In genomic region chr19:55645512-55645881, GRCh38 we compare ENCODE assay signal across 15 cellular contexts. TPM values are rescaled to one million over a fixed set of nuclear protein-coding genes. Genes with fewer than 3 reads are reported as not detected.
A peak's percentile ranks its signal among the peaks of the same experiment; 100 is the strongest.
DNase-seq lines count a peak whose midpoint lies in the region; ATAC-seq, FAIRE-seq and TF ChIP-seq lines count a peak whose summit lies in the region.
"Had no signal": no experiment of that assay in that cellular context is flagged by ENCODE, and none has a peak within 500 bp of the region (broad histone marks: within the 10 kb centered on the region; RNA-seq: fewer than 3 reads in every experiment).

No MANE protein-coding gene starts in this region.

- intact Hi-C loops in left lung (cut with DNase I), result no loop called here

- no peaks in the 10 kb centered on the region; the same call in 1 of the 2 replicates for H4K20me1 ChIP-seq in Karpas-422 (ENCODE audit: insufficient read depth, low read depth, low read length)
- peaks cover 20% of the 10 kb centered on the region for H4K20me1 ChIP-seq in astrocyte (ENCODE audit: insufficient read depth, low read length)

- no peaks in the 10 kb centered on the region for H3K9me3 ChIP-seq in Karpas-422 (ENCODE audit: low read length)
- H3K9me3 ChIP-seq in astrocyte (ENCODE audit: insufficient read depth, low read depth, low read length), result no peaks in the 10 kb centered on the region
- no peaks in the 10 kb centered on the region for H3K9me3 ChIP-seq in left lung
- H3K9me3 ChIP-seq: gastrocnemius medialis, vagina had no signal

- peaks cover 59% of the 10 kb centered on the region for H3K4me1 ChIP-seq in Karpas-422 (ENCODE audit: low read length)
- H3K4me1 ChIP-seq in astrocyte (ENCODE audit: insufficient read depth, low read length), result peaks cover 33% of the 10 kb centered on the region
- peaks cover 15 to 76% of the 10 kb centered on the region in 2 donors for H3K4me1 ChIP-seq in left lung

- H3K27ac Mint-ChIP-seq in activated T-cell treated with anti-CD3 and anti-CD28 coated beads, Interleukin-2, amount 50 U/mL, for 24 hours, result peak overlapping the region; percentile 99
- H3K27ac Mint-ChIP-seq in astrocyte (ENCODE audit: unreplicated experiment) (peak overlapping the region; percentile 75), osteocyte (ENCODE audit: unreplicated experiment) (no peak overlapping the region)

- peaks cover 64% of the 10 kb centered on the region for H3K36me3 Mint-ChIP-seq in activated T-cell treated with anti-CD3 and anti-CD28 coated beads, Interleukin-2, amount 50 U/mL, for 24 hours (ENCODE audit: low read depth)
- H3K36me3 Mint-ChIP-seq in astrocyte (ENCODE audit: low read depth, unreplicated experiment), result peaks cover 6% of the 10 kb centered on the region
- peaks cover 9% of the 10 kb centered on the region for H3K36me3 Mint-ChIP-seq in osteocyte (ENCODE audit: unreplicated experiment)

- H3K4me1 Mint-ChIP-seq in activated T-cell treated with anti-CD3 and anti-CD28 coated beads, Interleukin-2, amount 50 U/mL, for 24 hours (ENCODE audit: low read depth), result peaks cover 57% of the 10 kb centered on the region
- H3K4me1 Mint-ChIP-seq in astrocyte (ENCODE audit: low read depth, unreplicated experiment) (peaks cover 15% of the 10 kb centered on the region), osteocyte (ENCODE audit: unreplicated experiment) (peaks cover 54% of the 10 kb centered on the region)

- no peaks in the 10 kb centered on the region for H3K27me3 Mint-ChIP-seq in activated T-cell treated with anti-CD3 and anti-CD28 coated beads, Interleukin-2, amount 50 U/mL, for 24 hours
- H3K27me3 Mint-ChIP-seq in astrocyte (ENCODE audit: low read depth, unreplicated experiment) (no peaks in the 10 kb centered on the region), osteocyte (ENCODE audit: unreplicated experiment) (no peaks in the 10 kb centered on the region)

- H3K4me3 Mint-ChIP-seq in activated T-cell treated with anti-CD3 and anti-CD28 coated beads, Interleukin-2, amount 50 U/mL, for 24 hours, result peak overlapping the region; percentile 87
- H3K4me3 Mint-ChIP-seq in astrocyte (ENCODE audit: unreplicated experiment) (peak overlapping the region; percentile 62), osteocyte (ENCODE audit: unreplicated experiment) (peak overlapping the region; percentile 33)

- TF ChIP-seq CTCF in astrocyte (IDR thresholded peaks at IDR 0.05; ENCODE audit: insufficient read depth, low read depth, low read length) (no peak), osteocyte (IDR thresholded peaks at IDR 0.05) (no peak), left lung (IDR thresholded peaks at IDR 0.05) (no peak)

- H3K79me2 ChIP-seq in Karpas-422 (ENCODE audit: low read length) (peaks cover 61% of the 10 kb centered on the region), astrocyte (ENCODE audit: insufficient read depth, low read length) (peaks cover 46% of the 10 kb centered on the region)

- no peaks in the 10 kb centered on the region for H3K9me2 ChIP-seq in Karpas-422 (replicated peaks; ENCODE audit: insufficient read depth, low read length)

- peaks cover 15% of the 10 kb centered on the region for H3K36me3 ChIP-seq in Karpas-422 (ENCODE audit: insufficient read depth, low read length)
- peaks cover 9% of the 10 kb centered on the region for H3K36me3 ChIP-seq in astrocyte (ENCODE audit: insufficient read depth, low read length)
- H3K36me3 ChIP-seq in left lung, result peaks cover 0 to 12% of the 10 kb centered on the region in 2 donors

- DNase-seq in activated T-cell treated with anti-CD3 and anti-CD28 coated beads, Interleukin-2, amount 50 U/mL, for 24 hours, result no peak
- DNase-seq in activated T-cell treated with anti-CD3 and anti-CD28 coated beads for 4 hours (no peak), Karpas-422 (no peak), astrocyte (ENCODE audit: low read depth) (no peak), osteocyte (ENCODE audit: extremely low spot score, unreplicated experiment) (no peak), left lung (no peak)
- DNase-seq: effector CD4-positive, alpha-beta T cell; EL; gastrocnemius medialis; NCI-H1694 treated with DMSO at 0.1 percent for 48 hours; NCI-H82 had no signal

- H2AFZ ChIP-seq in Karpas-422 (ENCODE audit: low read length) (no peak overlapping the region), astrocyte (ENCODE audit: low read depth, low read length) (no peak overlapping the region)

- peak overlapping the region; percentile 95 for H3K4me3 ChIP-seq in Karpas-422 (ENCODE audit: low read length)
- H3K4me3 ChIP-seq in astrocyte (ENCODE audit: insufficient read depth, low read depth, low read length), result no peak overlapping the region
- H3K4me3 ChIP-seq in left lung, result no peak overlapping the region
- H3K4me3 ChIP-seq: gastrocnemius medialis, vagina had no signal

- peak overlapping the region; percentile 96 for H3K27ac ChIP-seq in Karpas-422 (ENCODE audit: low read length)
- no peak overlapping the region for H3K27ac ChIP-seq in astrocyte (ENCODE audit: low read depth, low read length)
- H3K27ac ChIP-seq in left lung, result no peak overlapping the region
- H3K27ac ChIP-seq: gastrocnemius medialis, vagina had no signal

- H3K4me2 ChIP-seq in Karpas-422 (ENCODE audit: low read depth, low read length, poor library complexity, severe bottlenecking), result peak overlapping the region; percentile 93
- H3K4me2 ChIP-seq in astrocyte (ENCODE audit: low read length), result no peak overlapping the region

- no peaks in the 10 kb centered on the region for H3K9me3 Mint-ChIP-seq in activated T-cell treated with anti-CD3 and anti-CD28 coated beads, Interleukin-2, amount 50 U/mL, for 24 hours
- H3K9me3 Mint-ChIP-seq in astrocyte (ENCODE audit: unreplicated experiment) (no peaks in the 10 kb centered on the region), osteocyte (ENCODE audit: unreplicated experiment) (no peaks in the 10 kb centered on the region)

- FAIRE-seq in astrocyte (lab: Jason Lieb, UNC), result no peak
- FAIRE-seq: islet of Langerhans had no signal

- H3K9ac ChIP-seq in Karpas-422 (ENCODE audit: low read length) (peak overlapping the region; percentile 99), astrocyte (ENCODE audit: low read length) (peak overlapping the region; percentile 33)

- H3K27me3 ChIP-seq in Karpas-422 (ENCODE audit: low read length), result no peaks in the 10 kb centered on the region
- H3K27me3 ChIP-seq in astrocyte (ENCODE audit: insufficient read depth, low read length), result no peaks in the 10 kb centered on the region
- peaks cover 0 to 13% of the 10 kb centered on the region in 2 donors for H3K27me3 ChIP-seq in left lung
- H3K27me3 ChIP-seq: gastrocnemius medialis, vagina had no signal

- ATAC-seq in GM21825 (IDR thresholded peaks at IDR 0.05; ENCODE audit: unreplicated experiment) (no peak), left lung (no peak), HG03457 (IDR thresholded peaks at IDR 0.05; ENCODE audit: unreplicated experiment) (no peak)
- ATAC-seq: gastrocnemius medialis had no signal

RNA-seq across cellular contexts. Expression of gene ZNF581, which starts 2.0 kb away (rescaled TPM):
- total RNA-seq in Karpas-422 (2014; rRNA removed; shearing (Covaris generic); ENCODE audit: low replicate concordance), result 119 and 128 TPM in 2 replicates
- total RNA-seq in astrocyte (28.4 and 30.0 TPM in 2 replicates), osteocyte (29.6 and 33.8 TPM in 2 replicates), left lung (10 to 100 TPM; 14.5 to 19.5 TPM)

RNA-seq across cellular contexts. Expression of gene CCDC106, which starts 2.5 kb away (rescaled TPM):
- 26.2 and 54.8 TPM in 2 replicates for total RNA-seq in Karpas-422 (2014; rRNA removed; shearing (Covaris generic); ENCODE audit: low replicate concordance)
- total RNA-seq in astrocyte, result 12.2 and 12.8 TPM in 2 replicates
- total RNA-seq in osteocyte, result 25.9 and 28.1 TPM in 2 replicates
- total RNA-seq in left lung, result 10 to 100 TPM in 1 of 2 donors, 1 to 10 TPM in 1; 9.7 to 15.1 TPM

RNA-seq across cellular contexts. Expression of gene ZNF580, which starts 4.7 kb away (rescaled TPM):
- total RNA-seq in Karpas-422 (2014; rRNA removed; shearing (Covaris generic); ENCODE audit: low replicate concordance), result 44.3 and 47.5 TPM in 2 replicates
- total RNA-seq in astrocyte (35.8 and 36.6 TPM in 2 replicates), osteocyte (62.3 and 79.8 TPM in 2 replicates), left lung (10 to 100 TPM; 33.8 to 34.7 TPM)

RNA-seq across cellular contexts. Expression of gene U2AF2, which starts 9.3 kb away (rescaled TPM):
- total RNA-seq in Karpas-422 (2014; rRNA removed; shearing (Covaris generic); ENCODE audit: low replicate concordance), result 107 and 272 TPM in 2 replicates
- 183 and 194 TPM in 2 replicates for total RNA-seq in astrocyte
- 174 and 189 TPM in 2 replicates for total RNA-seq in osteocyte
- 100 to 1,000 TPM; 123 to 145 TPM for total RNA-seq in left lung

RNA-seq across cellular contexts. Expression of gene ZNF784, which starts 21.1 kb away (rescaled TPM):
- total RNA-seq in Karpas-422 (2014; rRNA removed; shearing (Covaris generic); ENCODE audit: low replicate concordance), result 2.8 and 3.5 TPM in 2 replicates
- 5.0 and 5.3 TPM in 2 replicates for total RNA-seq in astrocyte
- total RNA-seq in osteocyte, result 9.2 and 9.6 TPM in 2 replicates
- total RNA-seq in left lung, result 1 to 10 TPM; 6.0 to 8.0 TPM

Comparison
In these comparisons a context has a peak if more than half of its experiments do, and no peak if none do; other contexts are left out.
1. H3K4me3 Mint-ChIP-seq: peak in every context shown above with its lines; median percentile 87 in activated T-cell treated with anti-CD3 and anti-CD28 coated beads, Interleukin-2, amount 50 U/mL, for 24 hours; 62 in astrocyte; 33 in osteocyte.